ENCODE assay signal across 1 cellular context in genomic region chr7:146090023-146090645, GRCh38.
TF ChIP-seq lines count a peak whose summit lies in the region.

No MANE protein-coding gene starts in this region.

TF ChIP-seq in K562, 482 proteins besides CTCF, POLR2A, EP300 and RAD21 (continued from another document and continues in another):
- no peak for TF ChIP-seq ELK1 (CRISPR knock-in tag; IDR thresholded peaks at IDR 0.05)
- TF ChIP-seq EZH2 (IDR thresholded peaks at IDR 0.05; ENCODE audit: borderline replicate concordance, low read depth, low read length) = no peak
- TF ChIP-seq TARDBP (IDR thresholded peaks at IDR 0.05) = no peak
- TF ChIP-seq, protein P1, sequence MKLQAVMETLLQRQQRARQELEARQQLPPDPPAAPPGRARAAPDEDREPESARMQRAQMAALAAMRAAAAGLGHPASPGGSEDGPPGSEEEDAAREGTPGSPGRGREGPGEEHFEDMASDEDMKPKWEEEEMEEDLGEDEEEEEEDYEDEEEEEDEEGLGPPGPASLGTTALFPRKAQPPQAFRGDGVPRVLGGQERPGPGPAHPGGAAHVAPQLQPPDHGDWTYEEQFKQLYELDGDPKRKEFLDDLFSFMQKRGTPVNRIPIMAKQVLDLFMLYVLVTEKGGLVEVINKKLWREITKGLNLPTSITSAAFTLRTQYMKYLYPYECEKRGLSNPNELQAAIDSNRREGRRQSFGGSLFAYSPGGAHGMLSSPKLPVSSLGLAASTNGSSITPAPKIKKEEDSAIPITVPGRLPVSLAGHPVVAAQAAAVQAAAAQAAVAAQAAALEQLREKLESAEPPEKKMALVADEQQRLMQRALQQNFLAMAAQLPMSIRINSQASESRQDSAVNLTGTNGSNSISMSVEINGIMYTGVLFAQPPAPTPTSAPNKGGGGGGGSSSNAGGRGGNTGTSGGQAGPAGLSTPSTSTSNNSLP (IDR thresholded peaks at IDR 0.05; ENCODE audit: borderline replicate concordance, low read depth, low read length) = 0 out of 2 replicates have a peak, but pooled peaks have one; percentile 54
- TF ChIP-seq MAZ (CRISPR knock-in tag; conservative IDR thresholded peaks at IDR 0.05 in 1 of 2, IDR thresholded peaks at IDR 0.05 in 1 of 2) = no peak
- no peak for TF ChIP-seq DLX4 (CRISPR knock-in tag; IDR thresholded peaks at IDR 0.05)
- TF ChIP-seq THAP7 (CRISPR knock-in tag; IDR thresholded peaks at IDR 0.05) = no peak
- TF ChIP-seq NONO (IDR thresholded peaks at IDR 0.05; ENCODE audit: low read depth in 2 of 2, low read length in 1 of 2) = no peak
- TF ChIP-seq ZNF133 (CRISPR knock-in tag; IDR thresholded peaks at IDR 0.05) = no peak
- TF ChIP-seq ZNF134 (CRISPR knock-in tag; conservative IDR thresholded peaks at IDR 0.05) = peak; percentile 62; the same call in 1 of the 2 replicates
- TF ChIP-seq, protein P2, sequence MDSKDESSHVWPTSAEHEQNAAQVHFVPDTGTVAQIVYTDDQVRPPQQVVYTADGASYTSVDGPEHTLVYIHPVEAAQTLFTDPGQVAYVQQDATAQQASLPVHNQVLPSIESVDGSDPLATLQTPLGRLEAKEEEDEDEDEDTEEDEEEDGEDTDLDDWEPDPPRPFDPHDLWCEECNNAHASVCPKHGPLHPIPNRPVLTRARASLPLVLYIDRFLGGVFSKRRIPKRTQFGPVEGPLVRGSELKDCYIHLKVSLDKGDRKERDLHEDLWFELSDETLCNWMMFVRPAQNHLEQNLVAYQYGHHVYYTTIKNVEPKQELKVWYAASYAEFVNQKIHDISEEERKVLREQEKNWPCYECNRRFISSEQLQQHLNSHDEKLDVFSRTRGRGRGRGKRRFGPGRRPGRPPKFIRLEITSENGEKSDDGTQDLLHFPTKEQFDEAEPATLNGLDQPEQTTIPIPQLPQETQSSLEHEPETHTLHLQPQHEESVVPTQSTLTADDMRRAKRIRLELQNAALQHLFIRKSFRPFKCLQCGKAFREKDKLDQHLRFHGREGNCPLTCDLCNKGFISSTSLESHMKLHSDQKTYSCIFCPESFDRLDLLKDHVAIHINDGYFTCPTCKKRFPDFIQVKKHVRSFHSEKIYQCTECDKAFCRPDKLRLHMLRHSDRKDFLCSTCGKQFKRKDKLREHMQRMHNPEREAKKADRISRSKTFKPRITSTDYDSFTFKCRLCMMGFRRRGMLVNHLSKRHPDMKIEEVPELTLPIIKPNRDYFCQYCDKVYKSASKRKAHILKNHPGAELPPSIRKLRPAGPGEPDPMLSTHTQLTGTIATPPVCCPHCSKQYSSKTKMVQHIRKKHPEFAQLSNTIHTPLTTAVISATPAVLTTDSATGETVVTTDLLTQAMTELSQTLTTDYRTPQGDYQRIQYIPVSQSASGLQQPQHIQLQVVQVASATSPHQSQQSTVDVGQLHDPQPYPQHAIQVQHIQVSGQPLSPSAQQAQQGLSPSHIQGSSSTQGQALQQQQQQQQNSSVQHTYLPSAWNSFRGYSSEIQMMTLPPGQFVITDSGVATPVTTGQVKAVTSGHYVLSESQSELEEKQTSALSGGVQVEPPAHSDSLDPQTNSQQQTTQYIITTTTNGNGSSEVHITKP (IDR thresholded peaks at IDR 0.05; ENCODE audit: partially characterized antibody) = no peak
- no peak for TF ChIP-seq CHCHD3 (CRISPR knock-in tag; IDR thresholded peaks at IDR 0.05)
- no peak for TF ChIP-seq CEBPG (CRISPR knock-in tag; IDR thresholded peaks at IDR 0.05)
- no peak for TF ChIP-seq CEBPG (tag; conservative IDR thresholded peaks at IDR 0.05 in 1 of 2, IDR thresholded peaks at IDR 0.05 in 1 of 2)
- no peak for TF ChIP-seq ZNF324 (CRISPR knock-in tag; IDR thresholded peaks at IDR 0.05)
- no peak for TF ChIP-seq MCM7 (IDR thresholded peaks at IDR 0.05)
- TF ChIP-seq, protein P3, sequence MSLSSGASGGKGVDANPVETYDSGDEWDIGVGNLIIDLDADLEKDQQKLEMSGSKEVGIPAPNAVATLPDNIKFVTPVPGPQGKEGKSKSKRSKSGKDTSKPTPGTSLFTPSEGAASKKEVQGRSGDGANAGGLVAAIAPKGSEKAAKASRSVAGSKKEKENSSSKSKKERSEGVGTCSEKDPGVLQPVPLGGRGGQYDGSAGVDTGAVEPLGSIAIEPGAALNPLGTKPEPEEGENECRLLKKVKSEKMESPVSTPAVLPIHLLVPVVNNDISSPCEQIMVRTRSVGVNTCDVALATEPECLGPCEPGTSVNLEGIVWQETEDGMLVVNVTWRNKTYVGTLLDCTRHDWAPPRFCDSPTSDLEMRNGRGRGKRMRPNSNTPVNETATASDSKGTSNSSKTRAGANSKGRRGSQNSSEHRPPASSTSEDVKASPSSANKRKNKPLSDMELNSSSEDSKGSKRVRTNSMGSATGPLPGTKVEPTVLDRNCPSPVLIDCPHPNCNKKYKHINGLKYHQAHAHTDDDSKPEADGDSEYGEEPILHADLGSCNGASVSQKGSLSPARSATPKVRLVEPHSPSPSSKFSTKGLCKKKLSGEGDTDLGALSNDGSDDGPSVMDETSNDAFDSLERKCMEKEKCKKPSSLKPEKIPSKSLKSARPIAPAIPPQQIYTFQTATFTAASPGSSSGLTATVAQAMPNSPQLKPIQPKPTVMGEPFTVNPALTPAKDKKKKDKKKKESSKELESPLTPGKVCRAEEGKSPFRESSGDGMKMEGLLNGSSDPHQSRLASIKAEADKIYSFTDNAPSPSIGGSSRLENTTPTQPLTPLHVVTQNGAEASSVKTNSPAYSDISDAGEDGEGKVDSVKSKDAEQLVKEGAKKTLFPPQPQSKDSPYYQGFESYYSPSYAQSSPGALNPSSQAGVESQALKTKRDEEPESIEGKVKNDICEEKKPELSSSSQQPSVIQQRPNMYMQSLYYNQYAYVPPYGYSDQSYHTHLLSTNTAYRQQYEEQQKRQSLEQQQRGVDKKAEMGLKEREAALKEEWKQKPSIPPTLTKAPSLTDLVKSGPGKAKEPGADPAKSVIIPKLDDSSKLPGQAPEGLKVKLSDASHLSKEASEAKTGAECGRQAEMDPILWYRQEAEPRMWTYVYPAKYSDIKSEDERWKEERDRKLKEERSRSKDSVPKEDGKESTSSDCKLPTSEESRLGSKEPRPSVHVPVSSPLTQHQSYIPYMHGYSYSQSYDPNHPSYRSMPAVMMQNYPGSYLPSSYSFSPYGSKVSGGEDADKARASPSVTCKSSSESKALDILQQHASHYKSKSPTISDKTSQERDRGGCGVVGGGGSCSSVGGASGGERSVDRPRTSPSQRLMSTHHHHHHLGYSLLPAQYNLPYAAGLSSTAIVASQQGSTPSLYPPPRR (CRISPR knock-in tag; IDR thresholded peaks at IDR 0.05; ENCODE audit: borderline replicate concordance) = no peak
- no peak for TF ChIP-seq DPF2 (IDR thresholded peaks at IDR 0.05)
- TF ChIP-seq MXI1 (IDR thresholded peaks at IDR 0.05; ENCODE audit: low read depth, low read length) = no peak
- no peak for TF ChIP-seq TCFL5 (CRISPR knock-in tag; conservative IDR thresholded peaks at IDR 0.05)
- no peak for TF ChIP-seq MYC (IDR thresholded peaks at IDR 0.05; ENCODE audit: low read depth, low read length)
- no peak for TF ChIP-seq MYC (CRISPR knock-in tag; IDR thresholded peaks at IDR 0.05; ENCODE audit: borderline replicate concordance, low read depth)
- TF ChIP-seq BRD4 (IDR thresholded peaks at IDR 0.05) = no peak
- no peak for TF ChIP-seq NFIC (IDR thresholded peaks at IDR 0.05)
- no peak for TF ChIP-seq BRCA1 (IDR thresholded peaks at IDR 0.05)
- no peak for TF ChIP-seq BRCA1 (CRISPR knock-in tag; IDR thresholded peaks at IDR 0.05)
- TF ChIP-seq ZNF280B (CRISPR knock-in tag; IDR thresholded peaks at IDR 0.05) = no peak
- TF ChIP-seq, protein P4, sequence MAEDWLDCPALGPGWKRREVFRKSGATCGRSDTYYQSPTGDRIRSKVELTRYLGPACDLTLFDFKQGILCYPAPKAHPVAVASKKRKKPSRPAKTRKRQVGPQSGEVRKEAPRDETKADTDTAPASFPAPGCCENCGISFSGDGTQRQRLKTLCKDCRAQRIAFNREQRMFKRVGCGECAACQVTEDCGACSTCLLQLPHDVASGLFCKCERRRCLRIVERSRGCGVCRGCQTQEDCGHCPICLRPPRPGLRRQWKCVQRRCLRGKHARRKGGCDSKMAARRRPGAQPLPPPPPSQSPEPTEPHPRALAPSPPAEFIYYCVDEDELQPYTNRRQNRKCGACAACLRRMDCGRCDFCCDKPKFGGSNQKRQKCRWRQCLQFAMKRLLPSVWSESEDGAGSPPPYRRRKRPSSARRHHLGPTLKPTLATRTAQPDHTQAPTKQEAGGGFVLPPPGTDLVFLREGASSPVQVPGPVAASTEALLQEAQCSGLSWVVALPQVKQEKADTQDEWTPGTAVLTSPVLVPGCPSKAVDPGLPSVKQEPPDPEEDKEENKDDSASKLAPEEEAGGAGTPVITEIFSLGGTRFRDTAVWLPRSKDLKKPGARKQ (CRISPR knock-in tag; IDR thresholded peaks at IDR 0.05) = 0 out of 2 replicates have a peak, but pooled peaks have one; percentile 39
- TF ChIP-seq, protein P5, sequence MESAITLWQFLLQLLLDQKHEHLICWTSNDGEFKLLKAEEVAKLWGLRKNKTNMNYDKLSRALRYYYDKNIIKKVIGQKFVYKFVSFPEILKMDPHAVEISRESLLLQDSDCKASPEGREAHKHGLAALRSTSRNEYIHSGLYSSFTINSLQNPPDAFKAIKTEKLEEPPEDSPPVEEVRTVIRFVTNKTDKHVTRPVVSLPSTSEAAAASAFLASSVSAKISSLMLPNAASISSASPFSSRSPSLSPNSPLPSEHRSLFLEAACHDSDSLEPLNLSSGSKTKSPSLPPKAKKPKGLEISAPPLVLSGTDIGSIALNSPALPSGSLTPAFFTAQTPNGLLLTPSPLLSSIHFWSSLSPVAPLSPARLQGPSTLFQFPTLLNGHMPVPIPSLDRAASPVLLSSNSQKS (CRISPR knock-in tag; IDR thresholded peaks at IDR 0.05) = no peak
- no peak for TF ChIP-seq FOXA1 (IDR thresholded peaks at IDR 0.05; ENCODE audit: borderline replicate concordance)
- no peak for TF ChIP-seq MIER1 (IDR thresholded peaks at IDR 0.05; ENCODE audit: low read depth)
- TF ChIP-seq SRF (CRISPR knock-in tag; IDR thresholded peaks at IDR 0.05) = no peak
- no peak for TF ChIP-seq SMARCE1 (IDR thresholded peaks at IDR 0.05)
- TF ChIP-seq MTA1 (IDR thresholded peaks at IDR 0.05; ENCODE audit: borderline replicate concordance) = no peak
- TF ChIP-seq, protein P6, sequence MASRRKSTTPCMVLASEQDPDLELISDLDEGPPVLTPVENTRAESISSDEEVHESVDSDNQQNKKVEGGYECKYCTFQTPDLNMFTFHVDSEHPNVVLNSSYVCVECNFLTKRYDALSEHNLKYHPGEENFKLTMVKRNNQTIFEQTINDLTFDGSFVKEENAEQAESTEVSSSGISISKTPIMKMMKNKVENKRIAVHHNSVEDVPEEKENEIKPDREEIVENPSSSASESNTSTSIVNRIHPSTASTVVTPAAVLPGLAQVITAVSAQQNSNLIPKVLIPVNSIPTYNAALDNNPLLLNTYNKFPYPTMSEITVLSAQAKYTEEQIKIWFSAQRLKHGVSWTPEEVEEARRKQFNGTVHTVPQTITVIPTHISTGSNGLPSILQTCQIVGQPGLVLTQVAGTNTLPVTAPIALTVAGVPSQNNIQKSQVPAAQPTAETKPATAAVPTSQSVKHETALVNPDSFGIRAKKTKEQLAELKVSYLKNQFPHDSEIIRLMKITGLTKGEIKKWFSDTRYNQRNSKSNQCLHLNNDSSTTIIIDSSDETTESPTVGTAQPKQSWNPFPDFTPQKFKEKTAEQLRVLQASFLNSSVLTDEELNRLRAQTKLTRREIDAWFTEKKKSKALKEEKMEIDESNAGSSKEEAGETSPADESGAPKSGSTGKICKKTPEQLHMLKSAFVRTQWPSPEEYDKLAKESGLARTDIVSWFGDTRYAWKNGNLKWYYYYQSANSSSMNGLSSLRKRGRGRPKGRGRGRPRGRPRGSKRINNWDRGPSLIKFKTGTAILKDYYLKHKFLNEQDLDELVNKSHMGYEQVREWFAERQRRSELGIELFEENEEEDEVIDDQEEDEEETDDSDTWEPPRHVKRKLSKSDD (conservative IDR thresholded peaks at IDR 0.05; ENCODE audit: low read length) = no peak
- TF ChIP-seq HOXB6 (CRISPR knock-in tag; IDR thresholded peaks at IDR 0.05; ENCODE audit: borderline replicate concordance) = no peak
- TF ChIP-seq ZC3H4 (CRISPR knock-in tag; IDR thresholded peaks at IDR 0.05; ENCODE audit: borderline replicate concordance) = no peak
- no peak for TF ChIP-seq HDGF (IDR thresholded peaks at IDR 0.05)
- no peak for TF ChIP-seq SLC30A9 (CRISPR knock-in tag; IDR thresholded peaks at IDR 0.05)
- TF ChIP-seq ZNF217 (CRISPR knock-in tag; IDR thresholded peaks at IDR 0.05) = no peak
- TF ChIP-seq VEZF1 (CRISPR knock-in tag; IDR thresholded peaks at IDR 0.05) = no peak
